In genomic region chr13:89857502-89857901, GRCh38 we compare ENCODE assay signal across 23 cellular contexts.
"Had no signal": no experiment of that assay in that cellular context is flagged by ENCODE, and none has a peak within 500 bp of the region (broad histone marks: within the 10 kb centered on the region; RNA-seq: fewer than 3 reads in every experiment).

No MANE protein-coding gene starts in this region.

- H3K4me3 ChIP-seq: coronary artery, dorsolateral prefrontal cortex, esophagus muscularis mucosa, gastroesophageal sphincter, heart left ventricle, hepatocyte, left lung, lower lobe of right lung had no signal

- H3K4me1 ChIP-seq: esophagus muscularis mucosa, foreskin keratinocyte, gastroesophageal sphincter, heart left ventricle, left lung, lower lobe of right lung had no signal

- DNase-seq: dermis blood vessel endothelial cell; dorsolateral prefrontal cortex; effector CD4-positive, alpha-beta T cell; effector memory CD4-positive, alpha-beta T cell; foreskin keratinocyte; heart left ventricle; hypothalamus; immature natural killer cell; islet precursor cell; kidney; kidney glomerular epithelial cell; left cardiac atrium; left lung; left ventricle myocardium superior; lower lobe of right lung; mesendoderm; midbrain had no signal

- H3K27me3 ChIP-seq: dorsolateral prefrontal cortex, esophagus muscularis mucosa, foreskin keratinocyte, gastroesophageal sphincter, heart left ventricle, hepatocyte, left lung had no signal

- FAIRE-seq: colon, endothelial cell of umbilical vein had no signal

- H3K36me3 ChIP-seq: esophagus muscularis mucosa, gastroesophageal sphincter, heart left ventricle, left lung, lower lobe of right lung had no signal

- H3K27ac ChIP-seq: coronary artery, dorsolateral prefrontal cortex, esophagus muscularis mucosa, foreskin keratinocyte, gastroesophageal sphincter, heart left ventricle, hepatocyte, left lung, lower lobe of right lung had no signal

- H2AFZ ChIP-seq: hepatocyte had no signal

- ATAC-seq: foreskin keratinocyte, gastroesophageal sphincter, heart left ventricle, left cardiac atrium, left lung, left ventricle myocardium superior, lower lobe of right lung had no signal

- H3K9me3 ChIP-seq: esophagus muscularis mucosa, gastroesophageal sphincter, heart left ventricle, left lung, lower lobe of right lung had no signal

- H3K79me2 ChIP-seq: hepatocyte had no signal

- H3K4me2 ChIP-seq: hepatocyte had no signal
